In the genomic region with DNA sequence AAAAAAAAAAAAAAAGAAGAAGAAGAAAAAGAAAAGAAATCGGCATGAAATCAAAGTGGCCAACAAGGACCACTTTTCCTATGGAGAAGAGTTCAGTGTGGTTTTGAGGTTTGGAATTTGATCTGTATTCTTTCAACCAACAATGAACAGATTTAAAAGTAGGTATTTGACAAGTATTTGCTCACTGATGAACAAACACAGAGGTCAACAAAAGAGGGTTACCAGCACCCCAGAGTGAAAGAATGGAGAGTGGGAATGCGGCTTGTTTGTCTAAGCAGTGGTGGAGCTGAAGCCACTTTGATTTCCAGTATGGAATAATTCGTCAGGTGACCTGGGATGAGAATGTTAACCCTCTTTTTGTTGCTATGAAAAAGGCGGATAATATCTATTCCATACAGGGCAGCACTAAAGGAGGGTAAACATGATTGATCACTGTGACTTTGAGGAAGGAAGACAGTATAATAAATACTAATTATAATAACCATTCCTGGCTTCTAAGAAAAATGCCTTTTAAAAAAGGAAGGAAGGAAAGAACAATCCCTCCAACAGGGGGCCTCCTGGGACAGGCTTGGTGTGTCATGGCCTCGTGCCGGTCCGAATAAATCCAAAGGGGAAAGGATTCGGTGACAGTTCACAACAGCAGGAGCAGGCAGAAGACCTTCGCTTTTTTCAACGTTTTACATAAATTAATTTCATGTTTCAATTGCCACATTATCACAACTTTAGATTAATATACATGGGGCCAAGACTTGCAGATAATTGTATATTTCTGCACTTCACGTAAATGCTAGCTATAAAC, we compare ENCODE assay signal across 8 cellular contexts. TPM values are rescaled to one million over a fixed set of nuclear protein-coding genes. Genes with fewer than 3 reads are reported as not detected.
DNase-seq lines count a peak whose midpoint lies in the region; ATAC-seq and TF ChIP-seq lines count a peak whose summit lies in the region.

No MANE protein-coding gene starts in this region.

- intact Hi-C loops in left ventricle myocardium superior (cut with micrococcal nuclease) = loop anchor here (5.0 kb wide), 1 partner anchor 266 kb away; no protein-coding TSS in a partner anchor

- H4K91ac ChIP-seq in neuronal stem cell (ENCODE audit: low read depth, low read length, poor library complexity) = no peak overlapping the region

- H2AFZ ChIP-seq in neuronal stem cell (ENCODE audit: low read length) = no peak overlapping the region

- H3K9ac ChIP-seq in neuronal stem cell (ENCODE audit: low read depth, low read length, poor library complexity) = no peak overlapping the region

- no peak overlapping the region for H3K4ac ChIP-seq in neuronal stem cell (ENCODE audit: low read length)

- H3K36me3 ChIP-seq in HEK293 (ENCODE audit: control insufficient read depth in 2 of 2, insufficient read depth in 1 of 2, low read length in 2 of 2) (no peaks in the 10 kb centered on the region), neuronal stem cell (replicated peaks in 1 of 2; ENCODE audit: control insufficient read depth in 2 of 2, insufficient read depth in 2 of 2, low read length in 2 of 2) (no peaks in the 10 kb centered on the region)

- no peak overlapping the region for H3K23ac ChIP-seq in neuronal stem cell (ENCODE audit: low read depth, low read length, poor library complexity)

- CTCF ChIA-PET in AG04449 (lab: Yijun Ruan, JAX) (interaction anchor here (1.0 to 3.6 kb wide), 9 partner anchors 9 to 331 kb away, joined by 3 to 22 read pairs (median 3); no protein-coding TSS in a partner anchor), HEK293 (lab: Yijun Ruan, JAX) (interaction anchor here (0.6 to 2.9 kb wide), 19 partner anchors 10 to 581 kb away, joined by 3 to 12 read pairs (median 4); no protein-coding TSS in a partner anchor)

- POLR2A ChIA-PET in AG04449 (lab: Yijun Ruan, JAX) = no interaction called here
- POLR2A ChIA-PET in HEK293 (lab: Yijun Ruan, JAX) = no interaction called here

- peaks cover 0 to 23% (median 0%) of the 10 kb centered on the region in 3 experiments for H3K27me3 ChIP-seq in neuronal stem cell (ENCODE audit: control insufficient read depth in 3 of 3, insufficient read depth in 3 of 3, low read depth in 1 of 3, low read length in 3 of 3)

- H2BK120ac ChIP-seq in neuronal stem cell (ENCODE audit: low read depth, low read length) = no peak overlapping the region

- ATAC-seq in left ventricle myocardium superior (peak; percentile 42), GM19324 (IDR thresholded peaks at IDR 0.05; ENCODE audit: low FRiP score, unreplicated experiment) (no peak)

- peak; percentile 47 for TF ChIP-seq CTCF in AG04449 (IDR thresholded peaks at IDR 0.05; ENCODE audit: insufficient read depth, low read length, missing control alignments)
- peak; percentile 30; the same call in 1 of the 2 replicates for TF ChIP-seq CTCF in HEK293 (tag by site-specific recombination; IDR thresholded peaks at IDR 0.05)

- no peak overlapping the region for H2BK15ac ChIP-seq in neuronal stem cell (ENCODE audit: low read length)

- no peak overlapping the region for H4K8ac ChIP-seq in neuronal stem cell (ENCODE audit: low read depth, low read length)

- no peak overlapping the region for H3K4me2 ChIP-seq in neuronal stem cell (ENCODE audit: insufficient read depth, low read length, poor library complexity, severe bottlenecking)

- H2BK5ac ChIP-seq in neuronal stem cell (ENCODE audit: low read length) = no peak overlapping the region

- no CpG with 5 or more reads among the region's 11 CpGs for WGBS in neuronal stem cell (ENCODE audit: extremely low coverage in 2 of 2, insufficient read length in 2 of 2, insufficient replicate concordance in 1 of 2), 2 donors

- no peaks in the 10 kb centered on the region for H3K79me1 ChIP-seq in neuronal stem cell (ENCODE audit: low read depth, low read length)

- H3K14ac ChIP-seq in neuronal stem cell (ENCODE audit: low read length) = no peak overlapping the region

- H2AK5ac ChIP-seq in neuronal stem cell (ENCODE audit: low read depth, low read length) = no peak overlapping the region

- H3K27ac ChIP-seq in HEK293 (ENCODE audit: extremely low read depth, low read depth, low read length) = no peak overlapping the region
- no peak overlapping the region for H3K27ac ChIP-seq in neuronal stem cell (replicated peaks; ENCODE audit: low read length)

- H3K4me1 ChIP-seq in HEK293 (ENCODE audit: control insufficient read depth, insufficient read depth, low read length) (no peaks in the 10 kb centered on the region), neuronal stem cell (ENCODE audit: control insufficient read depth in 2 of 2, insufficient read depth in 1 of 2, low read depth in 1 of 2, low read length in 2 of 2) (peaks cover 4% of the 10 kb centered on the region in 2 donors)

- H2BK12ac ChIP-seq in neuronal stem cell (ENCODE audit: low read length) = no peak overlapping the region

- H3K4me3 ChIP-seq in AG04449 (ENCODE audit: low read depth, low read length) (no peak overlapping the region), HEK293 (ENCODE audit: low read depth, low read length) (no peak overlapping the region), neuronal stem cell (ENCODE audit: low read length in 2 of 2) (no peak overlapping the region)

- H3K9me3 ChIP-seq in HEK293 (ENCODE audit: control insufficient read depth, insufficient read depth, low read depth, low read length) = no peaks in the 10 kb centered on the region
- H3K9me3 ChIP-seq in neuronal stem cell (replicated peaks in 1 of 2; ENCODE audit: control insufficient read depth in 2 of 2, insufficient read depth in 1 of 2, low read depth in 1 of 2, low read length in 2 of 2) = no peaks in the 10 kb centered on the region

- no peak overlapping the region for H3K18ac ChIP-seq in neuronal stem cell (ENCODE audit: low read length)

- DNase-seq in AG04449 (ENCODE audit: low read depth, low spot score) (no peak), SK-MEL-5 (ENCODE audit: low read depth, low spot score) (peak; percentile 54), left ventricle myocardium superior (peak; percentile 37), SKM-1 treated with dmso at 0.1 percent for 144 hours (lab: John Stamatoyannopoulos, UW; ENCODE audit: unreplicated experiment) (no peak), NCI-H1930 (lab: John Stamatoyannopoulos, UW) (no peak), neuronal stem cell (ENCODE audit: low spot score) (no peak)

- in situ Hi-C loops in SK-MEL-5 (cut with HindIII; ENCODE audit: low pct_unique_long_range_greater_than_20kb, low sequenced_read_pairs) = no loop called here

TF ChIP-seq in HEK293, 187 proteins besides CTCF, POLR2A, EP300 and RAD21:
- no peak for TF ChIP-seq ZNF561 (tag by site-specific recombination; IDR thresholded peaks at IDR 0.05; ENCODE audit: borderline replicate concordance)
- TF ChIP-seq MZF1 (tag by site-specific recombination; IDR thresholded peaks at IDR 0.05; ENCODE audit: borderline replicate concordance) = 0 out of 2 replicates have a peak, but pooled peaks have one; percentile 13
- TF ChIP-seq ZNF558 (tag by site-specific recombination; IDR thresholded peaks at IDR 0.05) = no peak
- 0 out of 2 replicates have a peak, but pooled peaks have one; percentile 16 for TF ChIP-seq ZNF600 (tag by site-specific recombination; IDR thresholded peaks at IDR 0.05)
- TF ChIP-seq IKZF3 (tag by site-specific recombination; IDR thresholded peaks at IDR 0.05) = 0 out of 2 replicates have a peak, but pooled peaks have one; percentile 46
- no peak for TF ChIP-seq ZNF292 (tag by site-specific recombination; IDR thresholded peaks at IDR 0.05; ENCODE audit: borderline replicate concordance, low read depth)
- peak; percentile 71; the same call in 1 of the 2 replicates for TF ChIP-seq PRDM1 (tag by site-specific recombination; IDR thresholded peaks at IDR 0.05)
- no peak for TF ChIP-seq ZNF19 (tag by site-specific recombination; IDR thresholded peaks at IDR 0.05; ENCODE audit: low read depth)
- no peak for TF ChIP-seq ZNF624 (tag by site-specific recombination; IDR thresholded peaks at IDR 0.05)
- TF ChIP-seq ZNF223 (tag by site-specific recombination; IDR thresholded peaks at IDR 0.05) = no peak
- TF ChIP-seq ZNF654 (tag by site-specific recombination; IDR thresholded peaks at IDR 0.05; ENCODE audit: low read depth) = peak; percentile 55
- no peak for TF ChIP-seq ZNF23 (tag by site-specific recombination; IDR thresholded peaks at IDR 0.05; ENCODE audit: borderline replicate concordance)
- TF ChIP-seq, protein P1, sequence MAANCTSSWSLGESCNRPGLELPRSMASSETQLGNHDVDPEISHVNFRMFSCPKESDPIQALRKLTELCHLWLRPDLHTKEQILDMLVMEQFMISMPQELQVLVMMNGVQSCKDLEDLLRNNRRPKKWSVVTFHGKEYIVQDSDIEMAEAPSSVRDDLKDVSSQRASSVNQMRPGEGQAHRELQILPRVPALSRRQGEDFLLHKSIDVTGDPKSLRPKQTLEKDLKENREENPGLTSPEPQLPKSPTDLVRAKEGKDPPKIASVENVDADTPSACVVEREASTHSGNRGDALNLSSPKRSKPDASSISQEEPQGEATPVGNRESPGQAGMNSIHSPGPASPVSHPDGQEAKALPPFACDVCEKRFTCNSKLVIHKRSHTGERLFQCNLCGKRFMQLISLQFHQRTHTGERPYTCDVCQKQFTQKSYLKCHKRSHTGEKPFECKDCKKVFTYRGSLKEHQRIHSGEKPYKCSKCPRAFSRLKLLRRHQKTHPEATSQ (tag by site-specific recombination; IDR thresholded peaks at IDR 0.05) = no peak
- TF ChIP-seq HOXA7 (CRISPR knock-in tag; IDR thresholded peaks at IDR 0.05; ENCODE audit: borderline replicate concordance) = no peak
- peak; percentile 55 for TF ChIP-seq ZNF335 (tag by site-specific recombination; conservative IDR thresholded peaks at IDR 0.05)
- TF ChIP-seq, protein P2, sequence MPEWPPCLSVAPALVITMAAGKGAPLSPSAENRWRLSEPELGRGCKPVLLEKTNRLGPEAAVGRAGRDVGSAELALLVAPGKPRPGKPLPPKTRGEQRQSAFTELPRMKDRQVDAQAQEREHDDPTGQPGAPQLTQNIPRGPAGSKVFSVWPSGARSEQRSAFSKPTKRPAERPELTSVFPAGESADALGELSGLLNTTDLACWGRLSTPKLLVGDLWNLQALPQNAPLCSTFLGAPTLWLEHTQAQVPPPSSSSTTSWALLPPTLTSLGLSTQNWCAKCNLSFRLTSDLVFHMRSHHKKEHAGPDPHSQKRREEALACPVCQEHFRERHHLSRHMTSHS (tag by site-specific recombination; IDR thresholded peaks at IDR 0.05) = no peak
- TF ChIP-seq ZBTB17 (tag by site-specific recombination; IDR thresholded peaks at IDR 0.05) = peak; percentile 29; the same call in 1 of the 2 replicates

RNA-seq across cellular contexts. Expression of a gene that starts 37.2 kb away (rescaled TPM):
- 0.45 and 0.50 TPM in 2 replicates for total RNA-seq in SK-MEL-5 (2014; rRNA removed; shearing (Covaris generic))
- polyA plus RNA-seq in SK-MEL-5 (2015; cell fraction: cytosol; rRNA removed) = 0.62 and 0.77 TPM in 2 replicates
- polyA plus RNA-seq in SK-MEL-5 (2015; cell fraction: nucleus; rRNA removed) = 0.87 and 1.9 TPM in 2 replicates
- not detected for total RNA-seq in left ventricle myocardium superior
- polyA plus RNA-seq in neuronal stem cell (2013, experiment 1 of 2) = 0.06 TPM
- polyA plus RNA-seq in neuronal stem cell (2013, experiment 2 of 2) = 0.08 TPM

Comparison
In these comparisons a context has a peak if more than half of its experiments do, and no peak if none do; other contexts are left out.
1. DNase-seq: peak in SK-MEL-5 (single experiment) and left ventricle myocardium superior (single experiment); none in AG04449 (single experiment), SKM-1 treated with dmso at 0.1 percent for 144 hours (single experiment), NCI-H1930 (0 of 2) and neuronal stem cell (single experiment).